21 cellular contexts compared by ENCODE assay signal in the genomic region with DNA sequence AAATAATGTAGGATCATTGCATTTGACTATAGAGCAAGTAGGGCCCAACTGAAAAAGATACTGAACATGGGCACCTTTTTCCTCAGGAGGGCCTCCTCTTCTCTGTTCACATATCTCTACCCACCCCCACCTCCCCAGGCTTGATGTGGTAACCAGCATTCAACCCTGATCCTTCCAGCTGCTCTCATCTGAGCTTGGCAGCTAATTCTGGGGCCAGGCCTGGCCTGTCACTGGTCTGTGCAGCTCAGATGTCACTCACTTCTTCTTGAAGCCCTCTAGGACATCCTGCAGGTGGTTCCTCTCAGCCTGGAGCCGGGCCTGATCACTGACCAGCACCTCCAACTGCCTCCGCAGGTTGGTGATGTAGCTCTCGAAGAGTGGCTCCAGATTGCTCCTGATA. TPM values are rescaled to one million over a fixed set of nuclear protein-coding genes. Genes with fewer than 3 reads are reported as not detected.
DNase-seq lines count a peak whose midpoint lies in the region; ATAC-seq, FAIRE-seq and TF ChIP-seq lines count a peak whose summit lies in the region.
"Had no signal": no experiment of that assay in that cellular context is flagged by ENCODE, and none has a peak within 500 bp of the region (broad histone marks: within the 10 kb centered on the region; RNA-seq: fewer than 3 reads in every experiment).

No MANE protein-coding gene starts in this region.

- H3K9me3 ChIP-seq in osteoblast (ENCODE audit: low read depth, low read length): no peaks in the 10 kb centered on the region
- H3K9me3 ChIP-seq: Caco-2 had no signal

- no peak overlapping the region for H3K4me3 ChIP-seq in osteoblast (ENCODE audit: insufficient read depth, low read length)

- no peaks in the 10 kb centered on the region for H3K36me3 Mint-ChIP-seq in activated naive CD8-positive, alpha-beta T cell treated with anti-CD3 and anti-CD28 coated beads, Interleukin-2, amount 10 ng/mL, durations not matched to agents 7 days and 5 days
- H3K36me3 Mint-ChIP-seq in activated naive CD8-positive, alpha-beta T cell treated with anti-CD3 and anti-CD28 coated beads, Interleukin-2, amount 50 U/mL, for 24 hours (ENCODE audit: low read depth): no peaks in the 10 kb centered on the region
- H3K36me3 Mint-ChIP-seq in stimulated activated naive B cell treated with anti-CD40 and anti-IgM and Interleukin-4, amounts not matched to agents 10 μg/mL and 1 μg/mL and 100 μg/mL, for 72 hours: no peaks in the 10 kb centered on the region
- H3K36me3 Mint-ChIP-seq: CD14-positive monocyte; CD8-positive, alpha-beta memory T cell had no signal

- no peak for TF ChIP-seq CTCF in osteoblast (IDR thresholded peaks at IDR 0.05; ENCODE audit: extremely low read depth, low read depth, low read length)

- H3K27me3 ChIP-seq in osteoblast (ENCODE audit: insufficient read depth, low read length): peaks cover 59% of the 10 kb centered on the region

- H3K4me3 Mint-ChIP-seq in activated naive CD8-positive, alpha-beta T cell treated with anti-CD3 and anti-CD28 coated beads, Interleukin-2, amount 10 ng/mL, durations not matched to agents 7 days and 5 days: peak overlapping the region; percentile 24
- H3K4me3 Mint-ChIP-seq in activated naive CD8-positive, alpha-beta T cell treated with anti-CD3 and anti-CD28 coated beads, Interleukin-2, amount 50 U/mL, for 24 hours: no peak overlapping the region
- no peak overlapping the region for H3K4me3 Mint-ChIP-seq in stimulated activated naive B cell treated with anti-CD40 and anti-IgM and Interleukin-4, amounts not matched to agents 10 μg/mL and 1 μg/mL and 100 μg/mL, for 72 hours
- H3K4me3 Mint-ChIP-seq: CD14-positive monocyte; CD8-positive, alpha-beta memory T cell; HFFc6 had no signal

- no peak overlapping the region for H3K27ac ChIP-seq in osteoblast (ENCODE audit: low read depth, low read length)
- H3K27ac ChIP-seq: 22Rv1 had no signal

- no peaks in the 10 kb centered on the region for H3K36me3 ChIP-seq in osteoblast (ENCODE audit: insufficient read depth, low read length)

- H3K79me2 ChIP-seq in osteoblast (ENCODE audit: insufficient read depth, low read length): no peaks in the 10 kb centered on the region

- POLR2A ChIA-PET in activated naive CD8-positive, alpha-beta T cell treated with anti-CD3 and anti-CD28 coated beads, Interleukin-2, amount 10 ng/mL, durations not matched to agents 7 days and 5 days (lab: Charles Lee): no interaction called here

- no peaks in the 10 kb centered on the region for H3K4me1 ChIP-seq in osteoblast (ENCODE audit: insufficient read depth, low read length)
- H3K4me1 ChIP-seq: Caco-2 had no signal

- H4K20me1 ChIP-seq in osteoblast (ENCODE audit: insufficient read depth, low read length): no peaks in the 10 kb centered on the region

- no peak for TF ChIP-seq POLR2A in H54 (IDR thresholded peaks at IDR 0.05; ENCODE audit: low read depth, low read length)

- H2AFZ ChIP-seq in osteoblast (ENCODE audit: low read length): no peak overlapping the region

- peaks cover 6% of the 10 kb centered on the region for H3K27me3 Mint-ChIP-seq in activated naive CD8-positive, alpha-beta T cell treated with anti-CD3 and anti-CD28 coated beads, Interleukin-2, amount 10 ng/mL, durations not matched to agents 7 days and 5 days
- H3K27me3 Mint-ChIP-seq in activated naive CD8-positive, alpha-beta T cell treated with anti-CD3 and anti-CD28 coated beads, Interleukin-2, amount 50 U/mL, for 24 hours: no peaks in the 10 kb centered on the region
- H3K27me3 Mint-ChIP-seq in stimulated activated naive B cell treated with anti-CD40 and anti-IgM and Interleukin-4, amounts not matched to agents 10 μg/mL and 1 μg/mL and 100 μg/mL, for 72 hours: peaks cover 17 to 28% of the 10 kb centered on the region in 2 donors

- peaks cover 29% of the 10 kb centered on the region for H3K4me1 Mint-ChIP-seq in activated naive CD8-positive, alpha-beta T cell treated with anti-CD3 and anti-CD28 coated beads, Interleukin-2, amount 10 ng/mL, durations not matched to agents 7 days and 5 days
- H3K4me1 Mint-ChIP-seq in activated naive CD8-positive, alpha-beta T cell treated with anti-CD3 and anti-CD28 coated beads, Interleukin-2, amount 50 U/mL, for 24 hours: peaks cover 8% of the 10 kb centered on the region
- peaks cover 9 to 11% of the 10 kb centered on the region in 2 donors for H3K4me1 Mint-ChIP-seq in stimulated activated naive B cell treated with anti-CD40 and anti-IgM and Interleukin-4, amounts not matched to agents 10 μg/mL and 1 μg/mL and 100 μg/mL, for 72 hours
- H3K4me1 Mint-ChIP-seq: CD14-positive monocyte had no signal

- H3K27ac Mint-ChIP-seq in activated naive CD8-positive, alpha-beta T cell treated with anti-CD3 and anti-CD28 coated beads, Interleukin-2, amount 10 ng/mL, durations not matched to agents 7 days and 5 days: peak overlapping the region; percentile 24
- no peak overlapping the region for H3K27ac Mint-ChIP-seq in activated naive CD8-positive, alpha-beta T cell treated with anti-CD3 and anti-CD28 coated beads, Interleukin-2, amount 50 U/mL, for 24 hours
- H3K27ac Mint-ChIP-seq in stimulated activated naive B cell treated with anti-CD40 and anti-IgM and Interleukin-4, amounts not matched to agents 10 μg/mL and 1 μg/mL and 100 μg/mL, for 72 hours: no peak overlapping the region
- H3K27ac Mint-ChIP-seq: CD14-positive monocyte, HFFc6 had no signal

- FAIRE-seq in H54 (lab: Jason Lieb, UNC): no peak
- FAIRE-seq: GM18507, HepG2, HTR-8/SVneo had no signal

- ATAC-seq in activated naive CD8-positive, alpha-beta T cell treated with anti-CD3 and anti-CD28 coated beads, Interleukin-2, amount 10 ng/mL, durations not matched to agents 7 days and 5 days (ENCODE audit: low read depth): peak; percentile 32
- ATAC-seq in activated naive CD8-positive, alpha-beta T cell treated with anti-CD3 and anti-CD28 coated beads, Interleukin-2, amount 50 U/mL, for 24 hours: no peak
- ATAC-seq in stimulated activated naive B cell treated with anti-CD40 and anti-IgM and Interleukin-4, amounts not matched to agents 10 μg/mL and 1 μg/mL and 100 μg/mL, for 72 hours (replicated peaks): peak; percentile 15 to 22
- ATAC-seq in GM18498 (IDR thresholded peaks at IDR 0.05; ENCODE audit: unreplicated experiment) (no peak), HG03521 (IDR thresholded peaks at IDR 0.05; ENCODE audit: unreplicated experiment) (no peak)
- ATAC-seq: HepG2 had no signal

- no peaks in the 10 kb centered on the region for H3K9me3 Mint-ChIP-seq in activated naive CD8-positive, alpha-beta T cell treated with anti-CD3 and anti-CD28 coated beads, Interleukin-2, amount 10 ng/mL, durations not matched to agents 7 days and 5 days
- H3K9me3 Mint-ChIP-seq in activated naive CD8-positive, alpha-beta T cell treated with anti-CD3 and anti-CD28 coated beads, Interleukin-2, amount 50 U/mL, for 24 hours: no peaks in the 10 kb centered on the region
- H3K9me3 Mint-ChIP-seq in stimulated activated naive B cell treated with anti-CD40 and anti-IgM and Interleukin-4, amounts not matched to agents 10 μg/mL and 1 μg/mL and 100 μg/mL, for 72 hours: no peaks in the 10 kb centered on the region
- H3K9me3 Mint-ChIP-seq: CD14-positive monocyte; CD8-positive, alpha-beta memory T cell; HFFc6 had no signal

- no peak overlapping the region for H3K4me2 ChIP-seq in osteoblast (ENCODE audit: insufficient read depth, low read length)

- no peak for DNase-seq in activated naive CD8-positive, alpha-beta T cell treated with anti-CD3 and anti-CD28 coated beads, Interleukin-2, amount 10 ng/mL, durations not matched to agents 7 days and 5 days
- DNase-seq in activated naive CD8-positive, alpha-beta T cell treated with anti-CD3 and anti-CD28 coated beads, Interleukin-2, amount 50 U/mL, for 24 hours: no peak
- peak; percentile 46 for DNase-seq in osteoblast (ENCODE audit: insufficient read length, low spot score, missing footprints)
- DNase-seq in stimulated activated naive B cell treated with anti-CD40 and anti-IgM and Interleukin-4, amounts not matched to agents 10 μg/mL and 1 μg/mL and 100 μg/mL, for 72 hours: no peak
- DNase-seq in H54 (ENCODE audit: insufficient read length, low spot score): no peak
- DNase-seq in DMS153 treated with DMSO at 0.1 percent for 48 hours (lab: John Stamatoyannopoulos, UW; ENCODE audit: unreplicated experiment): no peak
- DNase-seq: Caco-2; CD8-positive, alpha-beta memory T cell; DMS53; GOT3; HCEC 1CT; HFFc6 had no signal

RNA-seq across cellular contexts. Expression of gene KRT84, which starts 2.1 kb away (rescaled TPM):
- not detected for total RNA-seq in activated naive CD8-positive, alpha-beta T cell treated with anti-CD3 and anti-CD28 coated beads, Interleukin-2, amount 10 ng/mL, durations not matched to agents 7 days and 5 days
- total RNA-seq in osteoblast: not detected in 2 replicates
- total RNA-seq: A673; Caco-2; CD8-positive, alpha-beta memory T cell; Daoy; HepG2; HFFc6 had no signal

RNA-seq across cellular contexts. Expression of gene KRT85, which starts 16.1 kb away (rescaled TPM):
- not detected for total RNA-seq in activated naive CD8-positive, alpha-beta T cell treated with anti-CD3 and anti-CD28 coated beads, Interleukin-2, amount 10 ng/mL, durations not matched to agents 7 days and 5 days
- not detected in 2 replicates for total RNA-seq in osteoblast
- total RNA-seq: A673; Caco-2; CD8-positive, alpha-beta memory T cell; HepG2; HFFc6 had no signal

RNA-seq across cellular contexts. Expression of gene KRT82, which starts 22.8 kb away (rescaled TPM):
- total RNA-seq in activated naive CD8-positive, alpha-beta T cell treated with anti-CD3 and anti-CD28 coated beads, Interleukin-2, amount 10 ng/mL, durations not matched to agents 7 days and 5 days: not detected
- not detected in 2 replicates for total RNA-seq in osteoblast
- total RNA-seq: A673; Caco-2; CD8-positive, alpha-beta memory T cell; Daoy; HepG2; HFFc6 had no signal

RNA-seq across cellular contexts. Expression of gene KRT75, which starts 50.8 kb away (rescaled TPM):
- total RNA-seq in activated naive CD8-positive, alpha-beta T cell treated with anti-CD3 and anti-CD28 coated beads, Interleukin-2, amount 10 ng/mL, durations not matched to agents 7 days and 5 days: not detected
- total RNA-seq in osteoblast: under 0.01 TPM in 1 of 2 replicates, not detected in the other
- total RNA-seq: A673; Caco-2; CD8-positive, alpha-beta memory T cell; HepG2; HFFc6 had no signal

Comparison
In these comparisons a context has a peak if more than half of its experiments do, and no peak if none do; other contexts are left out.
1. ATAC-seq: peak in activated naive CD8-positive, alpha-beta T cell treated with anti-CD3 and anti-CD28 coated beads, Interleukin-2, amount 10 ng/mL, durations not matched to agents 7 days and 5 days (single experiment) and stimulated activated naive B cell treated with anti-CD40 and anti-IgM and Interleukin-4, amounts not matched to agents 10 μg/mL and 1 μg/mL and 100 μg/mL, for 72 hours (2 of 2); none in activated naive CD8-positive, alpha-beta T cell treated with anti-CD3 and anti-CD28 coated beads, Interleukin-2, amount 50 U/mL, for 24 hours (single experiment), GM18498 (single experiment) and HG03521 (single experiment).